In the genomic region with DNA sequence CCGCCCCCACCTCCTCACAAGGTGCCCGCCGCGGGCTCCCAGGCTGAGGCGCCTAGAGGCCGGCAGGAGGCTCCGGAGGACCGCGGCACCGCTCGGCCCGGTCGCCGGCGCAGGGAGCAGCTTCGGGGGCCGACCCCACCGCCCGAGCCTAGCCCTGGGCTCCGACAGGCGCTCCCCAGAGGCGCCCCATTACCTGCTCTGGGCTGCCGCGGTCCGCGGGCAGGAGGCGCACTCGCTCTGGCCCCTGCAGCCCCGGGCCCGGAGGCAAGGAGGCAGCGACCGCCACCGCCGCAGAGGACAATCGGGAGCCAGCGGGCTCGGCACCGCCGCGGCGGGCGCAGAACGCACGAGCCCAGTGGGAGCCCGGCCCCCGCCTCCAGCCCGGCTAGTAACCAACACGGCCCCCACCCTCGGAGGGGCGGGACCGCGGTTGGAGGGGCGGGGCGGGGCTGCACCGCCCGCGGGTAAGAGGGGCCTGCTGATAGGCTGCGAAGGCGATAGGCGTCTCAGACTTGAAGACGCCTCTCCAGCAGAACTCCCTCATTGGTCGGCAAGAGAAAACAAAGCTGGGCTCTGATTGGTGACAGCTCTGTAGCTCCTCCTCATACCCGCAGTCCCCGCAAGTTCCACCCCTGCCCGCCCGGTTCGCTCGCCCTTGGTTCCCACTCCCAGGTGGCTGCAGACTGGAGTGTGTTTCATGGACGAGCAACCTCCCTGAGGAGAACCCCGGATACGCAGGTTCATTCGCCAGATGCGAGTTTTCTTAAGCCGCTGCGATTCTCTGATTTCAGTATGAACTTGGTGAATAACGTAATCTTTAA, we compare ENCODE assay signal across 8 cellular contexts. TPM values are rescaled to one million over a fixed set of nuclear protein-coding genes. Genes with fewer than 3 reads are reported as not detected.
A peak's percentile ranks its signal among the peaks of the same experiment; 100 is the strongest.
DNase-seq lines count a peak whose midpoint lies in the region; ATAC-seq, FAIRE-seq and TF ChIP-seq lines count a peak whose summit lies in the region.

A gene (minus strand): TSS at position 397 of the 821 bp plus-strand sequence. CDS start 64,460 bp downstream, outside the sequence.

- whole genome bisulfite sequencing in right cardiac atrium: under 1% methylated on average over 76 of the region's 76 CpGs
- 0% methylated on average over 49 of the region's 76 CpGs for WGBS in prostate gland
- under 1% methylated on average over 76 of the region's 76 CpGs for WGBS in urinary bladder

- peak within 1 kb of the TSS; percentile 84 for H2AFZ ChIP-seq in astrocyte (ENCODE audit: low read depth, low read length)

- H3K27ac ChIP-seq in astrocyte (ENCODE audit: low read depth, low read length): peak within 1 kb of the TSS; percentile 10
- peak within 1 kb of the TSS; percentile 69 for H3K27ac ChIP-seq in right cardiac atrium (ENCODE audit: low read length)
- H3K27ac ChIP-seq in prostate gland: peak within 1 kb of the TSS; percentile 89 to 95
- peak within 1 kb of the TSS; percentile 95 for H3K27ac ChIP-seq in urinary bladder (ENCODE audit: low read depth)

- no peaks in the 10 kb centered on the region for H3K36me3 Mint-ChIP-seq in astrocyte (ENCODE audit: low read depth, unreplicated experiment)

- peaks cover 23% of the 10 kb centered on the region for H3K27me3 Mint-ChIP-seq in astrocyte (ENCODE audit: low read depth, unreplicated experiment)

- peak within 1 kb of the TSS; percentile 89 for H3K4me2 ChIP-seq in astrocyte (ENCODE audit: low read length)

- peaks cover 32% of the 10 kb centered on the region for H3K27me3 ChIP-seq in astrocyte (ENCODE audit: insufficient read depth, low read length)
- no peaks in the 10 kb centered on the region for H3K27me3 ChIP-seq in right cardiac atrium (ENCODE audit: control insufficient read depth, insufficient read depth)
- no peaks in the 10 kb centered on the region for H3K27me3 ChIP-seq in prostate gland (replicated peaks; ENCODE audit: insufficient read depth)

- peak; percentile 100 for ATAC-seq in GM18502 (IDR thresholded peaks at IDR 0.05; ENCODE audit: poor library complexity, unreplicated experiment)
- peak; percentile 99 for ATAC-seq in HG02981 (IDR thresholded peaks at IDR 0.05; ENCODE audit: unreplicated experiment)
- ATAC-seq in right cardiac atrium: peak; percentile 100

- no peaks in the 10 kb centered on the region for H3K9me3 Mint-ChIP-seq in astrocyte (ENCODE audit: unreplicated experiment)

- no peaks in the 10 kb centered on the region for H3K79me2 ChIP-seq in astrocyte (ENCODE audit: insufficient read depth, low read length)

- peak; percentile 67 to 70 for DNase-seq in NCI-H1930 (lab: John Stamatoyannopoulos, UW)
- peak; percentile 91 for DNase-seq in T-helper 22 cell (ENCODE audit: low read depth)
- DNase-seq in astrocyte (ENCODE audit: low read depth): peak; percentile 99
- peak; percentile 94 to 98 (median 98) for DNase-seq in right cardiac atrium
- DNase-seq in prostate gland (ENCODE audit: low spot score): peak; percentile 98

- H3K9ac ChIP-seq in astrocyte (ENCODE audit: low read length): peak within 1 kb of the TSS; percentile 80

- H3K4me3 ChIP-seq in astrocyte (ENCODE audit: insufficient read depth, low read depth, low read length) (peak within 1 kb of the TSS; percentile 67), right cardiac atrium (ENCODE audit: low read length) (peak within 1 kb of the TSS; percentile 75), prostate gland (peak within 1 kb of the TSS; percentile 82 to 89), urinary bladder (ENCODE audit: low read depth, low read length) (peak within 1 kb of the TSS; percentile 81)

- peak; percentile 70 for TF ChIP-seq POLR2A in prostate gland (IDR thresholded peaks at IDR 0.05)

- H3K36me3 ChIP-seq in astrocyte (ENCODE audit: insufficient read depth, low read length): no peaks in the 10 kb centered on the region
- no peaks in the 10 kb centered on the region for H3K36me3 ChIP-seq in prostate gland
- H3K36me3 ChIP-seq in urinary bladder (ENCODE audit: insufficient read depth): no peaks in the 10 kb centered on the region

- intact Hi-C loops in right cardiac atrium (cut with DNase I): loop anchor here in 1 of 4 donors (5.0 kb wide), 2 partner anchors 51 to 79 kb away; no protein-coding TSS in a partner anchor
- intact Hi-C loops in prostate gland (cut with DNase I): loop anchor here (2.0 to 5.0 kb wide), 4 partner anchors 26 to 556 kb away; a partner anchor contains a TSS

- peak within 1 kb of the TSS; percentile 90 for H3K4me3 Mint-ChIP-seq in astrocyte (ENCODE audit: unreplicated experiment)

- H4K20me1 ChIP-seq in astrocyte (ENCODE audit: insufficient read depth, low read length): no peaks in the 10 kb centered on the region

- FAIRE-seq in astrocyte (lab: Jason Lieb, UNC): peak; percentile 98

- TF ChIP-seq CTCF in astrocyte (IDR thresholded peaks at IDR 0.05; ENCODE audit: insufficient read depth, low read depth, low read length): no peak
- peak; percentile 20 to 71 (median 44) for TF ChIP-seq CTCF in prostate gland (IDR thresholded peaks at IDR 0.05)

- H3K4me1 ChIP-seq in astrocyte (ENCODE audit: insufficient read depth, low read length) (peaks cover 7% of the 10 kb centered on the region), right cardiac atrium (ENCODE audit: control insufficient read depth, insufficient read depth, low read length) (no peaks in the 10 kb centered on the region), prostate gland (replicated peaks) (no peaks in the 10 kb centered on the region), urinary bladder (ENCODE audit: insufficient read depth) (no peaks in the 10 kb centered on the region)

- no peaks in the 10 kb centered on the region for H3K9me3 ChIP-seq in astrocyte (ENCODE audit: insufficient read depth, low read depth, low read length)
- no peaks in the 10 kb centered on the region for H3K9me3 ChIP-seq in right cardiac atrium (ENCODE audit: control insufficient read depth, low read length)
- no peaks in the 10 kb centered on the region for H3K9me3 ChIP-seq in prostate gland

- H3K27ac Mint-ChIP-seq in astrocyte (ENCODE audit: unreplicated experiment): no peak within 1 kb of the TSS

- peaks cover 10% of the 10 kb centered on the region for H3K4me1 Mint-ChIP-seq in astrocyte (ENCODE audit: low read depth, unreplicated experiment)

RNA-seq across cellular contexts. Expression of the gene that starts here (rescaled TPM):
- total RNA-seq in astrocyte (6.9 and 7.1 TPM in 2 replicates), right cardiac atrium (10 to 100 TPM; 11.5 to 20.3 (median 16.1) TPM), prostate gland (10 to 100 TPM; 10.1 to 16.1 TPM), urinary bladder (31.2 TPM)
- polyA plus RNA-seq in right cardiac atrium (4.3 TPM), urinary bladder (14.2 TPM)

Comparison
In these comparisons a context has a peak if more than half of its experiments do, and no peak if none do; other contexts are left out.
1. Peak in every context shown above with its lines: DNase-seq, ATAC-seq, H3K4me3 ChIP-seq and H3K27ac ChIP-seq.
2. H3K27ac ChIP-seq: peak in every context shown above with its lines; median percentile 95 in urinary bladder; 92 in prostate gland; 69 in right cardiac atrium; 10 in astrocyte.